ENCODE assay signal across 8 cellular contexts in the genomic region with DNA sequence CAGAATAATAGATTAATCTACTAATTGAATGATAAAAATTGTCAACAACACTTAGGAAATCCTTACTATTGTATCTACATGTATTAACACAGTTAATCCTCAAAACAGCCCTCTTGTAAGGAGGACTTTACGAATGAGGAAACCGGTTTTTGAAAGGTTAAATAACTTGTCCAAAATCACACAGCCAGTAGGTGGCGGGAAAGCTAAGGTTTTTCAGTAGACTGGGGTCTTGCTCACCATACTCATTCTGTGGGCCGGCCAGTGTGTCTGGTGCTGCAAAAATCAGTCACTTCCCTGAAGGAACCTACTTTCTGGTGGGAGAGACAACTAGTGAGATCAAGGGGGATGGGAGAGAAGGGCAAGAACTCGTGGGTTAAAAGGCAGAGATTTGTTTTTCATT. TPM values are rescaled to one million over a fixed set of nuclear protein-coding genes. Genes with fewer than 3 reads are reported as not detected.
DNase-seq lines count a peak whose midpoint lies in the region; ATAC-seq and TF ChIP-seq lines count a peak whose summit lies in the region.

No MANE protein-coding gene starts in this region.

- H3K4me2 ChIP-seq in neural progenitor cell (no peak overlapping the region), neuronal stem cell (ENCODE audit: insufficient read depth, low read length, poor library complexity, severe bottlenecking) (no peak overlapping the region)

- no CpG with 5 or more reads among the region's 5 CpGs for WGBS in neuronal stem cell (ENCODE audit: extremely low coverage in 2 of 2, insufficient read length in 2 of 2, insufficient replicate concordance in 1 of 2), 2 donors

- H4K8ac ChIP-seq in neuronal stem cell (ENCODE audit: low read depth, low read length), result no peak overlapping the region

- H3K23ac ChIP-seq in neuronal stem cell (ENCODE audit: low read depth, low read length, poor library complexity), result no peak overlapping the region

- intact Hi-C loops in activated CD4-positive, alpha-beta T cell treated with anti-CD3 and anti-CD28 coated beads for 36 hours (cut with DNase I, micrococcal nuclease), result loop anchor here in 1 of 2 experiments (10.0 kb wide), 1 partner anchor 1037 kb away; no protein-coding TSS in a partner anchor

- H3K9me3 Mint-ChIP-seq in activated CD4-positive, alpha-beta T cell treated with anti-CD3 and anti-CD28 coated beads for 36 hours (ENCODE audit: low read depth), result no peaks in the 10 kb centered on the region
- no peaks in the 10 kb centered on the region for H3K9me3 Mint-ChIP-seq in central memory CD8-positive, alpha-beta T cell
- peaks cover 2% of the 10 kb centered on the region for H3K9me3 Mint-ChIP-seq in neural progenitor cell

- no peak for ATAC-seq in activated CD4-positive, alpha-beta T cell treated with anti-CD3 and anti-CD28 coated beads for 36 hours
- no peak for ATAC-seq in central memory CD8-positive, alpha-beta T cell (replicated peaks; ENCODE audit: extremely low read depth, poor library complexity, severe bottlenecking)
- no peak for ATAC-seq in GM21825 (IDR thresholded peaks at IDR 0.05; ENCODE audit: unreplicated experiment)

- H3K79me1 ChIP-seq in neuronal stem cell (ENCODE audit: low read depth, low read length), result no peaks in the 10 kb centered on the region

- H4K20me1 ChIP-seq in neural progenitor cell (ENCODE audit: low read depth), result no peaks in the 10 kb centered on the region

- peaks cover 19% of the 10 kb centered on the region for H3K79me2 ChIP-seq in neural progenitor cell (ENCODE audit: low read depth)

- no peak overlapping the region for H2BK120ac ChIP-seq in neuronal stem cell (ENCODE audit: low read depth, low read length)

- no peak overlapping the region for H3K4ac ChIP-seq in neuronal stem cell (ENCODE audit: low read length)

- H3K4me3 ChIP-seq in neural progenitor cell (no peak overlapping the region), neuronal stem cell (ENCODE audit: low read length in 2 of 2) (no peak overlapping the region)

- no peak overlapping the region for H3K27ac Mint-ChIP-seq in activated CD4-positive, alpha-beta T cell treated with anti-CD3 and anti-CD28 coated beads for 36 hours
- H3K27ac Mint-ChIP-seq in central memory CD8-positive, alpha-beta T cell (ENCODE audit: low read depth), result peak overlapping the region; percentile 39
- no peak overlapping the region for H3K27ac Mint-ChIP-seq in neural progenitor cell

- no peaks in the 10 kb centered on the region for H3K9me3 ChIP-seq in neural progenitor cell (ENCODE audit: low read depth)
- no peaks in the 10 kb centered on the region for H3K9me3 ChIP-seq in neuronal stem cell (replicated peaks in 1 of 2; ENCODE audit: control insufficient read depth in 2 of 2, insufficient read depth in 1 of 2, low read depth in 1 of 2, low read length in 2 of 2)

- H2AFZ ChIP-seq in neural progenitor cell (replicated peaks), result no peak overlapping the region
- H2AFZ ChIP-seq in neuronal stem cell (ENCODE audit: low read length), result no peak overlapping the region

- H3K4me1 ChIP-seq in neural progenitor cell, result peaks cover 4% of the 10 kb centered on the region
- H3K4me1 ChIP-seq in neuronal stem cell (ENCODE audit: control insufficient read depth in 2 of 2, insufficient read depth in 1 of 2, low read depth in 1 of 2, low read length in 2 of 2), result peaks cover 4 to 10% of the 10 kb centered on the region in 2 donors

- H3K9ac ChIP-seq in neural progenitor cell, result no peak overlapping the region
- H3K9ac ChIP-seq in neuronal stem cell (ENCODE audit: low read depth, low read length, poor library complexity), result no peak overlapping the region

- no peak overlapping the region for H2AK5ac ChIP-seq in neuronal stem cell (ENCODE audit: low read depth, low read length)

- H3K18ac ChIP-seq in neuronal stem cell (ENCODE audit: low read length), result no peak overlapping the region

- no peak overlapping the region for H4K91ac ChIP-seq in neuronal stem cell (ENCODE audit: low read depth, low read length, poor library complexity)

- H3K27me3 Mint-ChIP-seq in activated CD4-positive, alpha-beta T cell treated with anti-CD3 and anti-CD28 coated beads for 36 hours, result no peaks in the 10 kb centered on the region
- H3K27me3 Mint-ChIP-seq in central memory CD8-positive, alpha-beta T cell, result no peaks in the 10 kb centered on the region
- H3K27me3 Mint-ChIP-seq in neural progenitor cell (ENCODE audit: insufficient read depth, low read depth), result peaks cover 2% of the 10 kb centered on the region

- H3K27me3 ChIP-seq in neural progenitor cell (no peaks in the 10 kb centered on the region), neuronal stem cell (ENCODE audit: control insufficient read depth in 3 of 3, insufficient read depth in 3 of 3, low read depth in 1 of 3, low read length in 3 of 3) (no peaks in the 10 kb centered on the region)

- POLR2A ChIA-PET in activated CD4-positive, alpha-beta T cell treated with anti-CD3 and anti-CD28 coated beads for 36 hours (lab: Charles Lee), result no interaction called here

- peak; percentile 46 for DNase-seq in activated CD4-positive, alpha-beta T cell treated with anti-CD3 and anti-CD28 coated beads for 36 hours
- no peak for DNase-seq in activated CD4-positive, alpha-beta T cell treated with anti-CD3 and anti-CD28 coated beads, Interleukin-2, amount 50 U/mL, for 4 hours
- peak; percentile 40 for DNase-seq in NCI-H1092 treated with DMSO at 0.1 percent for 48 hours (lab: John Stamatoyannopoulos, UW)
- no peak for DNase-seq in central memory CD8-positive, alpha-beta T cell (ENCODE audit: low spot score in 2 of 2)
- DNase-seq in neural progenitor cell (ENCODE audit: low spot score), result peak; percentile 62
- no peak for DNase-seq in neuronal stem cell (ENCODE audit: low spot score)
- no peak for DNase-seq in GM20000 (ENCODE audit: low spot score)

- H3K36me3 Mint-ChIP-seq in activated CD4-positive, alpha-beta T cell treated with anti-CD3 and anti-CD28 coated beads for 36 hours (ENCODE audit: low read depth), result peaks cover 24% of the 10 kb centered on the region
- H3K36me3 Mint-ChIP-seq in central memory CD8-positive, alpha-beta T cell (ENCODE audit: insufficient read depth), result peaks cover 20% of the 10 kb centered on the region
- H3K36me3 Mint-ChIP-seq in neural progenitor cell, result peaks cover 12% of the 10 kb centered on the region

- H2BK5ac ChIP-seq in neuronal stem cell (ENCODE audit: low read length), result no peak overlapping the region

- no peak overlapping the region for H2BK12ac ChIP-seq in neuronal stem cell (ENCODE audit: low read length)

- H3K4me1 Mint-ChIP-seq in activated CD4-positive, alpha-beta T cell treated with anti-CD3 and anti-CD28 coated beads for 36 hours, result peaks cover 33% of the 10 kb centered on the region
- H3K4me1 Mint-ChIP-seq in central memory CD8-positive, alpha-beta T cell, result peaks cover 51% of the 10 kb centered on the region
- H3K4me1 Mint-ChIP-seq in neural progenitor cell, result peaks cover 20% of the 10 kb centered on the region

- H3K14ac ChIP-seq in neuronal stem cell (ENCODE audit: low read length), result no peak overlapping the region

- CTCF ChIA-PET in activated CD4-positive, alpha-beta T cell treated with anti-CD3 and anti-CD28 coated beads for 36 hours (lab: Charles Lee), result interaction anchor here (0.6 to 1.5 kb wide), 5 partner anchors 22 to 173 kb away, joined by 3 to 6 read pairs (median 4); no protein-coding TSS in a partner anchor

- no peaks in the 10 kb centered on the region for H3K36me3 ChIP-seq in neural progenitor cell
- H3K36me3 ChIP-seq in neuronal stem cell (replicated peaks in 1 of 2; ENCODE audit: control insufficient read depth in 2 of 2, insufficient read depth in 2 of 2, low read length in 2 of 2), result peaks cover 3 to 26% of the 10 kb centered on the region in 2 donors

- H3F3A ChIP-seq in neural progenitor cell (ENCODE audit: low read depth), result no peaks in the 10 kb centered on the region

- peak; percentile 56 for TF ChIP-seq CTCF in neural progenitor cell (IDR thresholded peaks at IDR 0.05)
- no peak for TF ChIP-seq CTCF in GM20000 (IDR thresholded peaks at IDR 0.05; ENCODE audit: extremely low read depth, missing control alignments)

- no peak overlapping the region for H2BK15ac ChIP-seq in neuronal stem cell (ENCODE audit: low read length)

- no peak overlapping the region for H3K27ac ChIP-seq in neural progenitor cell
- no peak overlapping the region for H3K27ac ChIP-seq in neuronal stem cell (replicated peaks; ENCODE audit: low read length)

- H3K4me3 Mint-ChIP-seq in activated CD4-positive, alpha-beta T cell treated with anti-CD3 and anti-CD28 coated beads for 36 hours, result no peak overlapping the region
- H3K4me3 Mint-ChIP-seq in central memory CD8-positive, alpha-beta T cell, result no peak overlapping the region
- H3K4me3 Mint-ChIP-seq in neural progenitor cell, result no peak overlapping the region

RNA-seq across cellular contexts. Expression of gene DCPS, which starts 3.8 kb away (rescaled TPM):
- 10 to 100 TPM; 29.7 to 39.3 TPM for total RNA-seq in activated CD4-positive, alpha-beta T cell treated with anti-CD3 and anti-CD28 coated beads for 36 hours
- total RNA-seq in neural progenitor cell (ENCODE audit: low replicate concordance), result 18.6 and 20.7 TPM in 2 replicates
- polyA plus RNA-seq in neuronal stem cell (2013, experiment 1 of 2), result 21.3 TPM
- polyA plus RNA-seq in neuronal stem cell (2013, experiment 2 of 2), result 21.8 TPM

RNA-seq across cellular contexts. Expression of gene TIRAP, which starts 24.8 kb away (rescaled TPM):
- 1 to 10 TPM; 5.3 to 7.5 TPM for total RNA-seq in activated CD4-positive, alpha-beta T cell treated with anti-CD3 and anti-CD28 coated beads for 36 hours
- 4.6 and 5.3 TPM in 2 replicates for total RNA-seq in neural progenitor cell (ENCODE audit: low replicate concordance)
- polyA plus RNA-seq in neuronal stem cell (2013, experiment 1 of 2), result 4.2 TPM
- 4.2 TPM for polyA plus RNA-seq in neuronal stem cell (2013, experiment 2 of 2)

RNA-seq across cellular contexts. Expression of gene FOXRED1, which starts 38.8 kb away (rescaled TPM):
- total RNA-seq in activated CD4-positive, alpha-beta T cell treated with anti-CD3 and anti-CD28 coated beads for 36 hours, result 10 to 100 TPM; 39.0 to 43.7 TPM
- total RNA-seq in neural progenitor cell (ENCODE audit: low replicate concordance), result 25.8 and 50.5 TPM in 2 replicates
- polyA plus RNA-seq in neuronal stem cell (2013, experiment 1 of 2), result 23.1 TPM
- polyA plus RNA-seq in neuronal stem cell (2013, experiment 2 of 2), result 23.5 TPM

RNA-seq across cellular contexts. Expression of gene SRPRA, which starts 39.0 kb away (rescaled TPM):
- 100 to 1,000 TPM; 131 to 139 TPM for total RNA-seq in activated CD4-positive, alpha-beta T cell treated with anti-CD3 and anti-CD28 coated beads for 36 hours
- total RNA-seq in neural progenitor cell (ENCODE audit: low replicate concordance), result 40.0 and 58.1 TPM in 2 replicates
- polyA plus RNA-seq in neuronal stem cell (2013, experiment 1 of 2), result 34.6 TPM
- 34.7 TPM for polyA plus RNA-seq in neuronal stem cell (2013, experiment 2 of 2)

RNA-seq across cellular contexts. Expression of gene ST3GAL4, which starts 47.8 kb away (rescaled TPM):
- total RNA-seq in activated CD4-positive, alpha-beta T cell treated with anti-CD3 and anti-CD28 coated beads for 36 hours, result 1 to 10 TPM; 7.5 to 9.1 TPM
- 13.0 and 17.9 TPM in 2 replicates for total RNA-seq in neural progenitor cell (ENCODE audit: low replicate concordance)
- polyA plus RNA-seq in neuronal stem cell (2013, experiment 1 of 2), result 12.7 TPM
- 11.2 TPM for polyA plus RNA-seq in neuronal stem cell (2013, experiment 2 of 2)

Comparison
In these comparisons a context has a peak if more than half of its experiments do, and no peak if none do; other contexts are left out.
1. DNase-seq: peak in activated CD4-positive, alpha-beta T cell treated with anti-CD3 and anti-CD28 coated beads for 36 hours (single experiment), NCI-H1092 treated with DMSO at 0.1 percent for 48 hours (single experiment) and neural progenitor cell (single experiment); none in activated CD4-positive, alpha-beta T cell treated with anti-CD3 and anti-CD28 coated beads, Interleukin-2, amount 50 U/mL, for 4 hours (0 of 2), central memory CD8-positive, alpha-beta T cell (0 of 2), neuronal stem cell (single experiment) and GM20000 (single experiment).